In genomic region chr9:99990508-99990907, GRCh38 we compare ENCODE assay signal across 3 cellular contexts.
DNase-seq lines count a peak whose midpoint lies in the region; ATAC-seq, FAIRE-seq and TF ChIP-seq lines count a peak whose summit lies in the region.
"Not testable (repeated sequence)": the region's sequence is repeated elsewhere in the genome, so short reads cannot be mapped to it uniquely, and the experiment has no call there.

No MANE protein-coding gene starts in this region.

- not testable (repeated sequence) for TF ChIP-seq CTCF in HEK293 (tag by site-specific recombination; IDR thresholded peaks at IDR 0.05); K562 (IDR thresholded peaks at IDR 0.05 in 2 of 3, conservative IDR thresholded peaks at IDR 0.05 in 1 of 3; ENCODE audit: insufficient read depth in 2 of 3, low read depth in 1 of 3, low read length in 3 of 3)

- FAIRE-seq in K562 (lab: Jason Lieb, UNC): not testable (repeated sequence)

- not testable (repeated sequence) for H3K27me3 ChIP-seq in K562 (ENCODE audit: control insufficient read depth in 2 of 2, insufficient read depth in 2 of 2, low read length in 2 of 2)

- not testable (repeated sequence) for H3K9me3 Mint-ChIP-seq in stimulated activated effector memory CD8-positive, alpha-beta T cell treated with anti-CD3 and anti-CD28 coated beads, Interleukin-12 subunit alpha, Interleukin-12 subunit beta, amount 100 ng/mL, for 72 hours

- not testable (repeated sequence) for H3K36me3 ChIP-seq in HEK293 (ENCODE audit: control insufficient read depth in 2 of 2, insufficient read depth in 1 of 2, low read length in 2 of 2); K562 (ENCODE audit: control insufficient read depth, insufficient read depth, low read length)

- TF ChIP-seq EP300 in K562 (IDR thresholded peaks at IDR 0.05; ENCODE audit: low read length): not testable (repeated sequence)

- TF ChIP-seq RAD21 in K562 (CRISPR knock-in tag; conservative IDR thresholded peaks at IDR 0.05 in 1 of 2, IDR thresholded peaks at IDR 0.05 in 1 of 2): not testable (repeated sequence)

- not testable (repeated sequence) for H3K9ac ChIP-seq in K562 (ENCODE audit: insufficient read depth in 1 of 2, low read depth in 2 of 2, low read length in 2 of 2)

- H3K36me3 Mint-ChIP-seq in stimulated activated effector memory CD8-positive, alpha-beta T cell treated with anti-CD3 and anti-CD28 coated beads, Interleukin-12 subunit alpha, Interleukin-12 subunit beta, amount 100 ng/mL, for 72 hours: peaks cover 18% of the 10 kb centered on the region

- WGBS in K562 (ENCODE audit: insufficient coverage, low coverage, missing lambda C conversion rate): 67% methylated on average over 1 of the region's 2 CpGs

- H3K9me1 ChIP-seq in K562 (ENCODE audit: control insufficient read depth, insufficient read depth, low read length): not testable (repeated sequence)

- intact Hi-C loops in K562 (cut with micrococcal nuclease): not testable (repeated sequence)

- H3K79me2 ChIP-seq in K562 (ENCODE audit: control insufficient read depth, insufficient read depth, low read length): not testable (repeated sequence)

- peaks cover 12% of the 10 kb centered on the region for H3K4me1 Mint-ChIP-seq in stimulated activated effector memory CD8-positive, alpha-beta T cell treated with anti-CD3 and anti-CD28 coated beads, Interleukin-12 subunit alpha, Interleukin-12 subunit beta, amount 100 ng/mL, for 72 hours

- H3K27ac ChIP-seq in HEK293 (ENCODE audit: extremely low read depth, low read depth, low read length); K562 (ENCODE audit: extremely low read depth, low read depth, low read length): not testable (repeated sequence)

- not testable (repeated sequence) for BruUV-seq in K562 (replicated peaks; lab: Mats Ljungman, UMichigan)

- not testable (repeated sequence) for H3K9me3 ChIP-seq in HEK293 (ENCODE audit: control insufficient read depth, insufficient read depth, low read depth, low read length); K562 (replicated peaks; ENCODE audit: control insufficient read depth, insufficient read depth, low read depth, low read length)

- in situ Hi-C loops in K562 (cut with MboI): not testable (repeated sequence)

- not testable (repeated sequence) for H3K4me3 Mint-ChIP-seq in stimulated activated effector memory CD8-positive, alpha-beta T cell treated with anti-CD3 and anti-CD28 coated beads, Interleukin-12 subunit alpha, Interleukin-12 subunit beta, amount 100 ng/mL, for 72 hours

- DNase-seq in K562 (ENCODE audit: extremely low read depth in 1 of 4, low spot score in 3 of 4); stimulated activated effector memory CD8-positive, alpha-beta T cell treated with anti-CD3 and anti-CD28 coated beads, Interleukin-12 subunit alpha, Interleukin-12 subunit beta, amount 100 ng/mL, for 72 hours (ENCODE audit: low spot score in 2 of 2): not testable (repeated sequence)

- H4K20me1 ChIP-seq in K562 (replicated peaks; ENCODE audit: control insufficient read depth, insufficient read depth, low read length): not testable (repeated sequence)

- H3K4me2 ChIP-seq in K562 (ENCODE audit: insufficient read depth, low read length): not testable (repeated sequence)

- POLR2A ChIA-PET in HEK293 (lab: Yijun Ruan, JAX); K562 (lab: Yijun Ruan, JAX): not testable (repeated sequence)

- CTCF ChIA-PET in HEK293 (lab: Yijun Ruan, JAX); K562 (lab: Yijun Ruan, JAX; ENCODE audit: low intra/inter-chr PET ratio): not testable (repeated sequence)

- not testable (repeated sequence) for TF ChIP-seq POLR2A in K562 (conservative IDR thresholded peaks at IDR 0.05)

- not testable (repeated sequence) for ATAC-seq in K562; stimulated activated effector memory CD8-positive, alpha-beta T cell treated with anti-CD3 and anti-CD28 coated beads, Interleukin-12 subunit alpha, Interleukin-12 subunit beta, amount 100 ng/mL, for 72 hours

- not testable (repeated sequence) for H3K4me3 ChIP-seq in HEK293 (ENCODE audit: low read depth, low read length); K562

- H2AFZ ChIP-seq in K562 (ENCODE audit: low read depth, low read length): not testable (repeated sequence)

- H3K27ac Mint-ChIP-seq in stimulated activated effector memory CD8-positive, alpha-beta T cell treated with anti-CD3 and anti-CD28 coated beads, Interleukin-12 subunit alpha, Interleukin-12 subunit beta, amount 100 ng/mL, for 72 hours: peak overlapping the region; percentile 48

- not testable (repeated sequence) for H3K4me1 ChIP-seq in HEK293 (ENCODE audit: control insufficient read depth, insufficient read depth, low read length); K562 (replicated peaks in 1 of 2; ENCODE audit: control insufficient read depth in 2 of 2, insufficient read depth in 2 of 2, low read length in 2 of 2)

TF ChIP-seq in HEK293, 187 proteins besides CTCF, POLR2A, EP300 and RAD21:
- TF ChIP-seq ZNF529 (tag by site-specific recombination; IDR thresholded peaks at IDR 0.05; ENCODE audit: insufficient replicate concordance): peak; percentile 55

TF ChIP-seq in K562, 482 proteins besides CTCF, POLR2A, EP300 and RAD21:
- peak; percentile 83 for TF ChIP-seq ZNF507 (tag; conservative IDR thresholded peaks at IDR 0.05)
TF ChIP-seq in K562: peak in this region for 1; not testable (repeated sequence) for 481.
